In genomic region chr5:90409318-90410177, GRCh38 we compare ENCODE assay signal across 8 cellular contexts. TPM values are rescaled to one million over a fixed set of nuclear protein-coding genes. Genes with fewer than 3 reads are reported as not detected.
DNase-seq lines count a peak whose midpoint lies in the region; ATAC-seq and TF ChIP-seq lines count a peak whose summit lies in the region.

Gene CETN3, minus strand, starts transcription at chr5:90409756. Its CDS starts 95 bp downstream, at chr5:90409661.

- peak; percentile 85 for DNase-seq in GM13977 (ENCODE audit: low spot score)
- DNase-seq in NCI-H146 (lab: John Stamatoyannopoulos, UW), result peak; percentile 98
- peak; percentile 81 to 92 (median 84) for DNase-seq in T-helper 1 cell
- peak; percentile 95 for DNase-seq in amniotic stem cell (lab: John Stamatoyannopoulos, UW)
- peak; percentile 90 to 94 for DNase-seq in heart right ventricle
- peak; percentile 97 for DNase-seq in posterior vena cava (ENCODE audit: low spot score)
- peak; percentile 96 for DNase-seq in upper lobe of right lung

- intact Hi-C loops in heart right ventricle (cut with DNase I) (loop anchor here in 5 of 10 donors (2.0 to 10.0 kb wide), 5 partner anchors 63 to 1685 kb away; partner anchors contain the start of genes MBLAC2 (in 2 of the 5), POLR3G (in 2 of the 5) and LYSMD3 (in 1 of the 5)), posterior vena cava (cut with DNase I) (no loop called here), upper lobe of right lung (cut with DNase I) (no loop called here)

- no peak for TF ChIP-seq CTCF in GM13977 (IDR thresholded peaks at IDR 0.05; ENCODE audit: extremely low read depth, insufficient read depth, missing control alignments)
- peak in 2 of 9 donors; percentile 7 to 25 for TF ChIP-seq CTCF in heart right ventricle (IDR thresholded peaks at IDR 0.05)
- TF ChIP-seq CTCF in upper lobe of right lung (IDR thresholded peaks at IDR 0.05), result no peak

- peaks cover 0 to 29% (median 0%) of the 10 kb centered on the region in 9 donors for H3K36me3 ChIP-seq in heart right ventricle
- no peaks in the 10 kb centered on the region for H3K36me3 ChIP-seq in upper lobe of right lung

- ATAC-seq in HG02870 (IDR thresholded peaks at IDR 0.05; ENCODE audit: unreplicated experiment) (peak; percentile 93), heart right ventricle (peak; percentile 98 to 99 (median 98)), upper lobe of right lung (peak; percentile 98)

- in situ Hi-C loops in GM13977 (cut with MboI; ENCODE audit: low pct_unique_long_range_greater_than_20kb, low sequenced_read_pairs, unreplicated experiment), result no loop called here

- H3K4me3 ChIP-seq in heart right ventricle, result peak within 1 kb of the TSS; percentile 63 to 97 (median 82)
- H3K4me3 ChIP-seq in upper lobe of right lung, result peak within 1 kb of the TSS; percentile 87

- H3K4me1 ChIP-seq in heart right ventricle, result peaks cover 0 to 35% (median 11%) of the 10 kb centered on the region in 9 donors
- peaks cover 8% of the 10 kb centered on the region for H3K4me1 ChIP-seq in upper lobe of right lung

- H3K27ac ChIP-seq in heart right ventricle (peak within 1 kb of the TSS; percentile 88 to 98 (median 96)), upper lobe of right lung (peak within 1 kb of the TSS; percentile 96)

- no peaks in the 10 kb centered on the region for H3K27me3 ChIP-seq in heart right ventricle
- H3K27me3 ChIP-seq in upper lobe of right lung, result no peaks in the 10 kb centered on the region

- 0% methylated on average over 51 of the region's 51 CpGs for WGBS in heart right ventricle, 2 donors

- no peaks in the 10 kb centered on the region for H3K9me3 ChIP-seq in heart right ventricle
- no peaks in the 10 kb centered on the region for H3K9me3 ChIP-seq in upper lobe of right lung

RNA-seq across cellular contexts. Expression of gene CETN3, which starts in this region (rescaled TPM):
- total RNA-seq in heart right ventricle (10 to 100 TPM; 17.2 to 26.6 (median 21.3) TPM), posterior vena cava (10 to 100 TPM; 15.0 to 18.0 TPM), upper lobe of right lung (20.6 TPM)
- 10 to 100 TPM; 14.4 to 18.4 TPM for polyA plus RNA-seq in heart right ventricle

Comparison
In these comparisons a context has a peak if more than half of its experiments do, and no peak if none do; other contexts are left out.
1. Peak in every context shown above with its lines: DNase-seq, ATAC-seq, H3K4me3 ChIP-seq and H3K27ac ChIP-seq.